In genomic region chr9:4148215-4148561, GRCh38 we compare ENCODE assay signal across 12 cellular contexts.
"Had no signal": no experiment of that assay in that cellular context is flagged by ENCODE, and none has a peak within 500 bp of the region (broad histone marks: within the 10 kb centered on the region; RNA-seq: fewer than 3 reads in every experiment).

No MANE protein-coding gene starts in this region.

- H3K4me3 Mint-ChIP-seq: activated CD4-positive, alpha-beta memory T cell treated with anti-CD3 and anti-CD28 coated beads, Interleukin-2, amount 10 ng/mL, durations not matched to agents 7 days and 5 days; activated CD4-positive, alpha-beta T cell treated with anti-CD3 and anti-CD28 coated beads for 36 hours; central memory CD8-positive, alpha-beta T cell; dendritic cell treated with granulocyte-macrophage colony-stimulating factor and Interleukin-4, amounts not matched to agents 40 ng/mL and 50 ng/mL, for 4 days; natural killer cell treated with Interleukin-12 subunit alpha and Interleukin-12 subunit beta and Interleukin-15 and Interleukin-18, amount 100 ng/mL, for 72 hours had no signal

- ATAC-seq: activated CD4-positive, alpha-beta T cell treated with anti-CD3 and anti-CD28 coated beads for 36 hours; esophagus mucosa; natural killer cell treated with Interleukin-12 subunit alpha and Interleukin-12 subunit beta and Interleukin-15 and Interleukin-18, amount 100 ng/mL, for 72 hours; stimulated activated naive CD8-positive, alpha-beta T cell treated with anti-CD3 and anti-CD28 coated beads, Interleukin-15, Interleukin-2, amounts not matched to agents 100 U/mL and 50 U/mL, for 24 hours had no signal

- H3K4me1 Mint-ChIP-seq: activated CD4-positive, alpha-beta memory T cell treated with anti-CD3 and anti-CD28 coated beads, Interleukin-2, amount 10 ng/mL, durations not matched to agents 7 days and 5 days; activated CD4-positive, alpha-beta T cell treated with anti-CD3 and anti-CD28 coated beads for 36 hours; central memory CD8-positive, alpha-beta T cell had no signal

- H3K27ac ChIP-seq: testis had no signal

- H3K9me3 Mint-ChIP-seq: activated CD4-positive, alpha-beta memory T cell treated with anti-CD3 and anti-CD28 coated beads, Interleukin-2, amount 10 ng/mL, durations not matched to agents 7 days and 5 days; central memory CD8-positive, alpha-beta T cell; dendritic cell treated with granulocyte-macrophage colony-stimulating factor and Interleukin-4, amounts not matched to agents 40 ng/mL and 50 ng/mL, for 4 days; natural killer cell treated with Interleukin-12 subunit alpha and Interleukin-12 subunit beta and Interleukin-15 and Interleukin-18, amount 100 ng/mL, for 72 hours had no signal

- H3K36me3 Mint-ChIP-seq: natural killer cell treated with Interleukin-12 subunit alpha and Interleukin-12 subunit beta and Interleukin-15 and Interleukin-18, amount 100 ng/mL, for 72 hours had no signal

- DNase-seq: activated CD4-positive, alpha-beta memory T cell treated with anti-CD3 and anti-CD28 coated beads, Interleukin-2, amount 10 ng/mL, durations not matched to agents 7 days and 5 days; activated CD4-positive, alpha-beta T cell treated with anti-CD3 and anti-CD28 coated beads for 36 hours; activated naive CD4-positive, alpha-beta T cell; aorta; stimulated activated CD4-positive, alpha-beta T cell treated with anti-CD3 and anti-CD28 coated beads, Interleukin-2, amount 100 ng/mL, for 48 hours; stimulated activated naive CD8-positive, alpha-beta T cell treated with anti-CD3 and anti-CD28 coated beads, Interleukin-15, Interleukin-2, amounts not matched to agents 100 U/mL and 50 U/mL, for 24 hours; T1000; testis had no signal

- H3K27me3 ChIP-seq: testis had no signal

- H3K9me3 ChIP-seq: testis had no signal

- H3K4me3 ChIP-seq: testis had no signal

- H3K27ac Mint-ChIP-seq: activated CD4-positive, alpha-beta memory T cell treated with anti-CD3 and anti-CD28 coated beads, Interleukin-2, amount 10 ng/mL, durations not matched to agents 7 days and 5 days; activated CD4-positive, alpha-beta T cell treated with anti-CD3 and anti-CD28 coated beads for 36 hours; dendritic cell treated with granulocyte-macrophage colony-stimulating factor and Interleukin-4, amounts not matched to agents 40 ng/mL and 50 ng/mL, for 4 days; natural killer cell treated with Interleukin-12 subunit alpha and Interleukin-12 subunit beta and Interleukin-15 and Interleukin-18, amount 100 ng/mL, for 72 hours had no signal
